In genomic region chr18:48567388-48567787, GRCh38 we compare ENCODE assay signal across 20 cellular contexts.
"Had no signal": no experiment of that assay in that cellular context is flagged by ENCODE, and none has a peak within 500 bp of the region (broad histone marks: within the 10 kb centered on the region; RNA-seq: fewer than 3 reads in every experiment).

No MANE protein-coding gene starts in this region.

- DNase-seq: endodermal cell; foreskin keratinocyte; head of caudate nucleus; lower lobe of right lung; naive B cell; ovary; small intestine; stimulated activated CD4-positive, alpha-beta T cell treated with anti-CD3 and anti-CD28 coated beads, Interleukin-12 subunit alpha, Interleukin-12 subunit beta, amount 100 ng/mL, for 4 hours; stimulated activated naive CD4-positive, alpha-beta T cell treated with Interleukin-2 at 50 U/mL for 16 hours; thyroid gland; upper lobe of right lung had no signal

- H3K27me3 ChIP-seq: cardiac muscle cell, foreskin keratinocyte, hepatocyte, neutrophil, ovary, right atrium auricular region, suprapubic skin, thyroid gland, upper lobe of right lung had no signal

- H3K36me3 ChIP-seq: cardiac muscle cell, lower lobe of right lung, neutrophil, ovary, right atrium auricular region, suprapubic skin, thyroid gland, upper lobe of right lung had no signal

- H3K4me3 Mint-ChIP-seq: dendritic cell treated with granulocyte-macrophage colony-stimulating factor and Interleukin-4, amounts not matched to agents 40 ng/mL and 50 ng/mL, for 4 days; endodermal cell; naive B cell; nephron had no signal

- H3K4me3 ChIP-seq: cardiac muscle cell, hepatocyte, lower lobe of right lung, ovary, right atrium auricular region, suprapubic skin, thyroid gland, upper lobe of right lung had no signal

- H2AFZ ChIP-seq: hepatocyte had no signal

- H3K27ac Mint-ChIP-seq: dendritic cell treated with granulocyte-macrophage colony-stimulating factor and Interleukin-4, amounts not matched to agents 40 ng/mL and 50 ng/mL, for 4 days; endodermal cell; naive B cell had no signal

- H3K9me3 ChIP-seq: lower lobe of right lung, neutrophil, ovary, right atrium auricular region, suprapubic skin, thyroid gland, upper lobe of right lung had no signal

- FAIRE-seq: colon, endothelial cell of umbilical vein, small intestine had no signal

- ATAC-seq: foreskin keratinocyte, lower lobe of right lung, upper lobe of right lung had no signal

- H3K27me3 Mint-ChIP-seq: dendritic cell treated with granulocyte-macrophage colony-stimulating factor and Interleukin-4, amounts not matched to agents 40 ng/mL and 50 ng/mL, for 4 days; naive B cell had no signal

- H3K27ac ChIP-seq: cardiac muscle cell, foreskin keratinocyte, hepatocyte, lower lobe of right lung, neutrophil, ovary, right atrium auricular region, suprapubic skin, thyroid gland, upper lobe of right lung had no signal

- H3K4me2 ChIP-seq: hepatocyte had no signal

- H3K9me3 Mint-ChIP-seq: dendritic cell treated with granulocyte-macrophage colony-stimulating factor and Interleukin-4, amounts not matched to agents 40 ng/mL and 50 ng/mL, for 4 days had no signal
